ENCODE assay signal across 25 cellular contexts in the genomic region with DNA sequence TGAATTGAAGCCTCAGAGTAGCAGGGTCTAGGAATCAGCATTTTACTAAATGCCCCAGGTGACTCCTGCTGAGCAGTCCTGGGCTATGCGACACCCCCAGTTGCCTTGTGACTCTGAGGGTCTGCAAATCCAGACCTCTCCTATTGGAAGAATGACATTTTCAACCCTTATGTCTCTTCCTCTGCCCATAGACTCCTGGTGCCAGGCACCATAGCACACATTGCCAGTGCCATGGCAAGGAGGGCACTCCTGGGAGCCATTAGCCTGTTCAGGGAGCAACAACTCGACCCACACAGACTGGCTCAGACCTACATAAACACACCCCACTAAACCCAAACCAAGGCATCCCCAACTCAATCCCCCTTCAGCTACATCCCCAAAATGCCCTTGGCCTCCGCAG. TPM values are rescaled to one million over a fixed set of nuclear protein-coding genes. Genes with fewer than 3 reads are reported as not detected.
"Had no signal": no experiment of that assay in that cellular context is flagged by ENCODE, and none has a peak within 500 bp of the region (broad histone marks: within the 10 kb centered on the region; RNA-seq: fewer than 3 reads in every experiment).

No MANE protein-coding gene starts in this region.

- H3K9me3 ChIP-seq: MG63, SJSA1 had no signal

- H3K27ac ChIP-seq: SJSA1, SK-N-MC had no signal

- FAIRE-seq: HepG2, RCC 7860 had no signal

- H3K4me3 ChIP-seq: MG63, SJSA1, SK-N-MC had no signal

- DNase-seq: IMR-90, Karpas-422, KG1, MG63, NCI-H1092, NCI-H1105 treated with DMSO at 0.1 percent for 48 hours, NCI-H1417 treated with DMSO at 0.1 percent for 48 hours, NCI-H187, NCI-H2029, NCI-H2081 treated with DMSO at 0.1 percent for 48 hours, NCI-H2171, NCI-H226, NCI-H446, NCI-H510A, NCI-H524 treated with DMSO at 0.1 percent for 48 hours, NCI-H69, NCI-H774, Right ventricle myocardium superior, RPMI8226, SIG-M5 had no signal

- H3K36me3 ChIP-seq: MG63, SJSA1 had no signal

- ATAC-seq: HepG2 had no signal

RNA-seq across cellular contexts. Expression of gene JAKMIP1, which starts 3.7 kb away (rescaled TPM):
- total RNA-seq: HepG2, HT1080, IMR-90, Right ventricle myocardium superior, SJSA1 had no signal
- polyA plus RNA-seq: HepG2, IMR-90 had no signal
